9 cellular contexts compared by ENCODE assay signal in genomic region chr15:60255390-60255789, GRCh38.
A peak's percentile ranks its signal among the peaks of the same experiment; 100 is the strongest.
DNase-seq lines count a peak whose midpoint lies in the region; ATAC-seq, FAIRE-seq and TF ChIP-seq lines count a peak whose summit lies in the region.
"Had no signal": no experiment of that assay in that cellular context is flagged by ENCODE, and none has a peak within 500 bp of the region (broad histone marks: within the 10 kb centered on the region; RNA-seq: fewer than 3 reads in every experiment).

No MANE protein-coding gene starts in this region.

- intact Hi-C loops in spleen (cut with DNase I; ENCODE audit: low total_unique reads), result no loop called here
- intact Hi-C loops in heart left ventricle (cut with DNase I), result no loop called here

- H3K4me3 ChIP-seq in spleen (no peak overlapping the region), heart left ventricle (no peak overlapping the region)

- ATAC-seq in GM19397 (IDR thresholded peaks at IDR 0.05; ENCODE audit: unreplicated experiment) (peak; percentile 86), HG03378 (IDR thresholded peaks at IDR 0.05; ENCODE audit: unreplicated experiment) (peak; percentile 98), heart left ventricle (no peak)

- TF ChIP-seq POLR2A in spleen (IDR thresholded peaks at IDR 0.05) (no peak), heart left ventricle (IDR thresholded peaks at IDR 0.05) (no peak), H54 (IDR thresholded peaks at IDR 0.05; ENCODE audit: low read depth, low read length) (no peak)

- H3K27ac ChIP-seq in spleen (no peak overlapping the region), heart left ventricle (no peak overlapping the region)

- DNase-seq in DMS53 treated with DMSO at 0.1 percent for 48 hours (lab: John Stamatoyannopoulos, UW; ENCODE audit: unreplicated experiment) (peak; percentile 82), amniotic epithelial cell (ENCODE audit: low read depth) (peak; percentile 6), spleen (no peak), heart left ventricle (no peak), H54 (ENCODE audit: insufficient read length, low spot score) (no peak)
- DNase-seq in stimulated activated CD4-positive, alpha-beta T cell treated with anti-CD3 and anti-CD28 coated beads, Interleukin-4, amount 100 ng/mL, for 24 hours, result peak; percentile 36

- 10 to 25% (median 23%) methylated on average over 2 of the region's 2 CpGs for WGBS in spleen, 5 donors
- 49 to 62% (median 55%) methylated on average over 2 of the region's 2 CpGs for WGBS in heart left ventricle, 4 donors

- H3K36me3 ChIP-seq in spleen, result no peaks in the 10 kb centered on the region
- H3K36me3 ChIP-seq in heart left ventricle, result no peaks in the 10 kb centered on the region

- TF ChIP-seq CTCF in spleen (IDR thresholded peaks at IDR 0.05 in 8 of 11, conservative IDR thresholded peaks at IDR 0.05 in 3 of 11) (no peak), heart left ventricle (IDR thresholded peaks at IDR 0.05) (no peak)

- no peaks in the 10 kb centered on the region for H3K9me3 ChIP-seq in spleen
- no peaks in the 10 kb centered on the region for H3K9me3 ChIP-seq in heart left ventricle

- no peaks in the 10 kb centered on the region for H3K4me1 ChIP-seq in spleen
- peaks cover 0 to 4% (median 0%) of the 10 kb centered on the region in 12 donors for H3K4me1 ChIP-seq in heart left ventricle

- H3K27me3 ChIP-seq in spleen (replicated peaks in 1 of 7), result peaks cover 0 to 13% (median 0%) of the 10 kb centered on the region in 7 donors
- H3K27me3 ChIP-seq in heart left ventricle, result peaks cover 0 to 27% (median 3%) of the 10 kb centered on the region in 9 donors

- FAIRE-seq in H54 (lab: Jason Lieb, UNC), result no peak
- FAIRE-seq: astrocyte had no signal

Comparison
In these comparisons a context has a peak if more than half of its experiments do, and no peak if none do; other contexts are left out.
1. DNase-seq: peak in DMS53 treated with DMSO at 0.1 percent for 48 hours (single experiment), amniotic epithelial cell (single experiment) and stimulated activated CD4-positive, alpha-beta T cell treated with anti-CD3 and anti-CD28 coated beads, Interleukin-4, amount 100 ng/mL, for 24 hours (single experiment); none in spleen (single experiment), heart left ventricle (0 of 5) and H54 (single experiment).
2. ATAC-seq: peak in GM19397 (single experiment) and HG03378 (single experiment); none in heart left ventricle (0 of 4).